1 cellular context compared by ENCODE assay signal in the genomic region with DNA sequence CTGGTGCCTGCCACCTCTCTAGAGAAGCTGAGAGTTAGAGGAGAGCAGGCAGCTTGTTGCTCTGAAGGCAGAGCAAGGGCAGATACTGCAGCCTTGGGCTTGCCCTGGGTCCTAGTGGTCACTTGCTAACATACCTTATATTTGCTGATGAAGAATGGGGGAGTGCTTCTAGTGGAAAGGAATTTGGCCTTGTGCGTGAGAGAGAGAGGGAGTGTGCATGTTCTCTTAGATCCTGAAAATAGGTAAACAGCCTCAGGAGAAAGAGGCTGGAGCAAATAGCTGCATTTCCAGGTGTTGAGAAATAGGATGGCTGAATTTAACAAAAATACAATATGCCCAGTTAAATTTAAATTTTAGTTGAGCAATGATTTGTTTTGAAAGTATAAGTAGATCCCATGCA.
TF ChIP-seq lines count a peak whose summit lies in the region.

No MANE protein-coding gene starts in this region.

TF ChIP-seq in HepG2, 621 proteins besides CTCF, POLR2A, EP300 and RAD21 (continued from another document and continues in another):
- TF ChIP-seq DR1 (CRISPR knock-in tag; IDR thresholded peaks at IDR 0.05) (no peak), GPN1 (CRISPR knock-in tag; IDR thresholded peaks at IDR 0.05; ENCODE audit: borderline replicate concordance) (no peak), ZNF24 (IDR thresholded peaks at IDR 0.05) (no peak), EHMT2 (IDR thresholded peaks at IDR 0.05; ENCODE audit: borderline replicate concordance, low read depth, low read length) (0 out of 2 replicates have a peak, but pooled peaks have one; percentile 34), WIZ (CRISPR knock-in tag; IDR thresholded peaks at IDR 0.05) (no peak), ZNF251 (CRISPR knock-in tag; IDR thresholded peaks at IDR 0.05) (no peak), ZNF3 (CRISPR knock-in tag; IDR thresholded peaks at IDR 0.05) (no peak), BRCA1 (CRISPR knock-in tag; IDR thresholded peaks at IDR 0.05) (no peak), ZNF782 (CRISPR knock-in tag; IDR thresholded peaks at IDR 0.05; ENCODE audit: borderline replicate concordance) (no peak), CHD4 (IDR thresholded peaks at IDR 0.05; ENCODE audit: borderline replicate concordance, low read length) (no peak), CBX2 (IDR thresholded peaks at IDR 0.05; ENCODE audit: low read depth, low read length) (no peak), CBX2 (CRISPR knock-in tag; IDR thresholded peaks at IDR 0.05; ENCODE audit: low read depth) (no peak), ZNF552 (CRISPR knock-in tag; IDR thresholded peaks at IDR 0.05; ENCODE audit: borderline replicate concordance) (no peak), PRMT3 (CRISPR knock-in tag; IDR thresholded peaks at IDR 0.05; ENCODE audit: borderline replicate concordance, low read depth) (no peak), TCF12 (IDR thresholded peaks at IDR 0.05) (no peak), TCF12 (CRISPR knock-in tag; IDR thresholded peaks at IDR 0.05) (no peak), AHR (CRISPR knock-in tag; IDR thresholded peaks at IDR 0.05) (peak; percentile 86), PHF20 (CRISPR knock-in tag; IDR thresholded peaks at IDR 0.05) (no peak), RBFOX2 (IDR thresholded peaks at IDR 0.05; ENCODE audit: low read depth, low read length) (no peak), ZFP82 (CRISPR knock-in tag; IDR thresholded peaks at IDR 0.05; ENCODE audit: borderline replicate concordance) (no peak), HOXA7 (CRISPR knock-in tag; IDR thresholded peaks at IDR 0.05) (no peak), ZNF44 (CRISPR knock-in tag; IDR thresholded peaks at IDR 0.05) (no peak), ZNF124 (CRISPR knock-in tag; IDR thresholded peaks at IDR 0.05) (peak; percentile 72; the same call in 1 of the 2 replicates), ZNF557 (CRISPR knock-in tag; IDR thresholded peaks at IDR 0.05) (0 out of 2 replicates have a peak, but pooled peaks have one; percentile 56), ZKSCAN8 (CRISPR knock-in tag; IDR thresholded peaks at IDR 0.05; ENCODE audit: borderline replicate concordance) (peak; percentile 92), ATM (IDR thresholded peaks at IDR 0.05; ENCODE audit: borderline replicate concordance) (no peak), FIP1L1 (IDR thresholded peaks at IDR 0.05; ENCODE audit: borderline replicate concordance, insufficient read depth, low read depth, low read length) (no peak), ZNF546 (CRISPR knock-in tag; conservative IDR thresholded peaks at IDR 0.05) (no peak), ZNF816 (CRISPR knock-in tag; IDR thresholded peaks at IDR 0.05; ENCODE audit: borderline replicate concordance) (no peak), SP2 (CRISPR knock-in tag; IDR thresholded peaks at IDR 0.05) (no peak), REPIN1 (CRISPR knock-in tag; IDR thresholded peaks at IDR 0.05; ENCODE audit: borderline replicate concordance, low read depth) (peak; percentile 92), KLF13 (CRISPR knock-in tag; IDR thresholded peaks at IDR 0.05) (no peak), RBM22 (optimal IDR thresholded peaks at IDR 0.05; ENCODE audit: low read length) (no peak), MIER3 (CRISPR knock-in tag; IDR thresholded peaks at IDR 0.05; ENCODE audit: borderline replicate concordance) (no peak), AGO1 (IDR thresholded peaks at IDR 0.05; ENCODE audit: low read depth, low read length, poor library complexity, severe bottlenecking) (no peak), ZNF333 (CRISPR knock-in tag; IDR thresholded peaks at IDR 0.05; ENCODE audit: borderline replicate concordance) (no peak), FOXA3 (CRISPR knock-in tag; IDR thresholded peaks at IDR 0.05) (peak; percentile 96), ZEB1 (IDR thresholded peaks at IDR 0.05; ENCODE audit: insufficient replicate concordance, low read depth) (peak; percentile 91), SIN3B (IDR thresholded peaks at IDR 0.05; ENCODE audit: low read length) (peak; percentile 26; the same call in 1 of the 2 replicates), PRPF4 (IDR thresholded peaks at IDR 0.05; ENCODE audit: low read depth, low read length, poor library complexity, severe bottlenecking) (no peak), RBAK (CRISPR knock-in tag; IDR thresholded peaks at IDR 0.05) (0 out of 2 replicates have a peak, but pooled peaks have one; percentile 73), HES4 (CRISPR knock-in tag; IDR thresholded peaks at IDR 0.05; ENCODE audit: borderline replicate concordance) (no peak), SIN3A (IDR thresholded peaks at IDR 0.05; ENCODE audit: borderline replicate concordance, low read depth, low read length) (no peak)
- TF ChIP-seq, protein P1, sequence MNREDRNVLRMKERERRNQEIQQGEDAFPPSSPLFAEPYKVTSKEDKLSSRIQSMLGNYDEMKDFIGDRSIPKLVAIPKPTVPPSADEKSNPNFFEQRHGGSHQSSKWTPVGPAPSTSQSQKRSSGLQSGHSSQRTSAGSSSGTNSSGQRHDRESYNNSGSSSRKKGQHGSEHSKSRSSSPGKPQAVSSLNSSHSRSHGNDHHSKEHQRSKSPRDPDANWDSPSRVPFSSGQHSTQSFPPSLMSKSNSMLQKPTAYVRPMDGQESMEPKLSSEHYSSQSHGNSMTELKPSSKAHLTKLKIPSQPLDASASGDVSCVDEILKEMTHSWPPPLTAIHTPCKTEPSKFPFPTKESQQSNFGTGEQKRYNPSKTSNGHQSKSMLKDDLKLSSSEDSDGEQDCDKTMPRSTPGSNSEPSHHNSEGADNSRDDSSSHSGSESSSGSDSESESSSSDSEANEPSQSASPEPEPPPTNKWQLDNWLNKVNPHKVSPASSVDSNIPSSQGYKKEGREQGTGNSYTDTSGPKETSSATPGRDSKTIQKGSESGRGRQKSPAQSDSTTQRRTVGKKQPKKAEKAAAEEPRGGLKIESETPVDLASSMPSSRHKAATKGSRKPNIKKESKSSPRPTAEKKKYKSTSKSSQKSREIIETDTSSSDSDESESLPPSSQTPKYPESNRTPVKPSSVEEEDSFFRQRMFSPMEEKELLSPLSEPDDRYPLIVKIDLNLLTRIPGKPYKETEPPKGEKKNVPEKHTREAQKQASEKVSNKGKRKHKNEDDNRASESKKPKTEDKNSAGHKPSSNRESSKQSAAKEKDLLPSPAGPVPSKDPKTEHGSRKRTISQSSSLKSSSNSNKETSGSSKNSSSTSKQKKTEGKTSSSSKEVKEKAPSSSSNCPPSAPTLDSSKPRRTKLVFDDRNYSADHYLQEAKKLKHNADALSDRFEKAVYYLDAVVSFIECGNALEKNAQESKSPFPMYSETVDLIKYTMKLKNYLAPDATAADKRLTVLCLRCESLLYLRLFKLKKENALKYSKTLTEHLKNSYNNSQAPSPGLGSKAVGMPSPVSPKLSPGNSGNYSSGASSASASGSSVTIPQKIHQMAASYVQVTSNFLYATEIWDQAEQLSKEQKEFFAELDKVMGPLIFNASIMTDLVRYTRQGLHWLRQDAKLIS (CRISPR knock-in tag; IDR thresholded peaks at IDR 0.05): peak; percentile 64; the same call in 1 of the 2 replicates
- TF ChIP-seq, protein P2, sequence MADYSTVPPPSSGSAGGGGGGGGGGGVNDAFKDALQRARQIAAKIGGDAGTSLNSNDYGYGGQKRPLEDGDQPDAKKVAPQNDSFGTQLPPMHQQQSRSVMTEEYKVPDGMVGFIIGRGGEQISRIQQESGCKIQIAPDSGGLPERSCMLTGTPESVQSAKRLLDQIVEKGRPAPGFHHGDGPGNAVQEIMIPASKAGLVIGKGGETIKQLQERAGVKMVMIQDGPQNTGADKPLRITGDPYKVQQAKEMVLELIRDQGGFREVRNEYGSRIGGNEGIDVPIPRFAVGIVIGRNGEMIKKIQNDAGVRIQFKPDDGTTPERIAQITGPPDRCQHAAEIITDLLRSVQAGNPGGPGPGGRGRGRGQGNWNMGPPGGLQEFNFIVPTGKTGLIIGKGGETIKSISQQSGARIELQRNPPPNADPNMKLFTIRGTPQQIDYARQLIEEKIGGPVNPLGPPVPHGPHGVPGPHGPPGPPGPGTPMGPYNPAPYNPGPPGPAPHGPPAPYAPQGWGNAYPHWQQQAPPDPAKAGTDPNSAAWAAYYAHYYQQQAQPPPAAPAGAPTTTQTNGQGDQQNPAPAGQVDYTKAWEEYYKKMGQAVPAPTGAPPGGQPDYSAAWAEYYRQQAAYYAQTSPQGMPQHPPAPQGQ (CRISPR knock-in tag; IDR thresholded peaks at IDR 0.05; ENCODE audit: borderline replicate concordance): 0 out of 2 replicates have a peak, but pooled peaks have one; percentile 58
- TF ChIP-seq, protein P3, sequence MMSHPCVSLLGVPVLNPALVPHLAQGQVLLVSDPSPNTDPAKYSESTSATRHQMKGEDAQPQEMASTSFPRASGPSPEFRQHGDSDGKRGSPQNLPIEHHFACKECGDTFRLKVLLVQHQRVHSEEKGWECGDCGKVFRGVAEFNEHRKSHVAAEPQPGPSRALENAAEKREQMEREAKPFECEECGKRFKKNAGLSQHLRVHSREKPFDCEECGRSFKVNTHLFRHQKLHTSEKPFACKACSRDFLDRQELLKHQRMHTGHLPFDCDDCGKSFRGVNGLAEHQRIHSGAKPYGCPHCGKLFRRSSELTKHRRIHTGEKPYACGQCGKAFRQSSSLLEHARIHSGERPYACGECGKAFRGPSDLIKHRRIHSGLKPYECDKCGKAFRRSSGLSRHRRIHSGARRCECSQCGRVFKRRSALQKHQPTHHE (CRISPR knock-in tag; IDR thresholded peaks at IDR 0.05; ENCODE audit: borderline replicate concordance): no peak
- TF ChIP-seq, protein P4, sequence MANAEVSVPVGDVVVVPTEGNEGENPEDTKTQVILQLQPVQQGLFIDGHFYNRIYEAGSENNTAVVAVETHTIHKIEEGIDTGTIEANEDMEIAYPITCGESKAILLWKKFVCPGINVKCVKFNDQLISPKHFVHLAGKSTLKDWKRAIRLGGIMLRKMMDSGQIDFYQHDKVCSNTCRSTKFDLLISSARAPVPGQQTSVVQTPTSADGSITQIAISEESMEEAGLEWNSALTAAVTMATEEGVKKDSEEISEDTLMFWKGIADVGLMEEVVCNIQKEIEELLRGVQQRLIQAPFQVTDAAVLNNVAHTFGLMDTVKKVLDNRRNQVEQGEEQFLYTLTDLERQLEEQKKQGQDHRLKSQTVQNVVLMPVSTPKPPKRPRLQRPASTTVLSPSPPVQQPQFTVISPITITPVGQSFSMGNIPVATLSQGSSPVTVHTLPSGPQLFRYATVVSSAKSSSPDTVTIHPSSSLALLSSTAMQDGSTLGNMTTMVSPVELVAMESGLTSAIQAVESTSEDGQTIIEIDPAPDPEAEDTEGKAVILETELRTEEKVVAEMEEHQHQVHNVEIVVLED (CRISPR knock-in tag; IDR thresholded peaks at IDR 0.05; ENCODE audit: borderline replicate concordance): no peak
- TF ChIP-seq, protein P5, sequence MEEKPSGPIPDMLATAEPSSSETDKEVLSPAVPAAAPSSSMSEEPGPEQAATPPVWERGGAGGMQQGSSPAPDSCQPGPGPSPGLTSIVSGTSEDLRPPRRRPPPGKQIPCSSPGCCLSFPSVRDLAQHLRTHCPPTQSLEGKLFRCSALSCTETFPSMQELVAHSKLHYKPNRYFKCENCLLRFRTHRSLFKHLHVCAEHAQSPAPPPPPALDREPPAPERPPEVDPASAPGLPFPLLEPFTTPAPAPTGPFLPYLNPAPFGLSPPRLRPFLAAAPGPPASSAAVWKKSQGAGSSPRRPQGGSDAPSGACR (CRISPR knock-in tag; IDR thresholded peaks at IDR 0.05): peak; percentile 90; the same call in 1 of the 2 replicates
- TF ChIP-seq, protein P6, sequence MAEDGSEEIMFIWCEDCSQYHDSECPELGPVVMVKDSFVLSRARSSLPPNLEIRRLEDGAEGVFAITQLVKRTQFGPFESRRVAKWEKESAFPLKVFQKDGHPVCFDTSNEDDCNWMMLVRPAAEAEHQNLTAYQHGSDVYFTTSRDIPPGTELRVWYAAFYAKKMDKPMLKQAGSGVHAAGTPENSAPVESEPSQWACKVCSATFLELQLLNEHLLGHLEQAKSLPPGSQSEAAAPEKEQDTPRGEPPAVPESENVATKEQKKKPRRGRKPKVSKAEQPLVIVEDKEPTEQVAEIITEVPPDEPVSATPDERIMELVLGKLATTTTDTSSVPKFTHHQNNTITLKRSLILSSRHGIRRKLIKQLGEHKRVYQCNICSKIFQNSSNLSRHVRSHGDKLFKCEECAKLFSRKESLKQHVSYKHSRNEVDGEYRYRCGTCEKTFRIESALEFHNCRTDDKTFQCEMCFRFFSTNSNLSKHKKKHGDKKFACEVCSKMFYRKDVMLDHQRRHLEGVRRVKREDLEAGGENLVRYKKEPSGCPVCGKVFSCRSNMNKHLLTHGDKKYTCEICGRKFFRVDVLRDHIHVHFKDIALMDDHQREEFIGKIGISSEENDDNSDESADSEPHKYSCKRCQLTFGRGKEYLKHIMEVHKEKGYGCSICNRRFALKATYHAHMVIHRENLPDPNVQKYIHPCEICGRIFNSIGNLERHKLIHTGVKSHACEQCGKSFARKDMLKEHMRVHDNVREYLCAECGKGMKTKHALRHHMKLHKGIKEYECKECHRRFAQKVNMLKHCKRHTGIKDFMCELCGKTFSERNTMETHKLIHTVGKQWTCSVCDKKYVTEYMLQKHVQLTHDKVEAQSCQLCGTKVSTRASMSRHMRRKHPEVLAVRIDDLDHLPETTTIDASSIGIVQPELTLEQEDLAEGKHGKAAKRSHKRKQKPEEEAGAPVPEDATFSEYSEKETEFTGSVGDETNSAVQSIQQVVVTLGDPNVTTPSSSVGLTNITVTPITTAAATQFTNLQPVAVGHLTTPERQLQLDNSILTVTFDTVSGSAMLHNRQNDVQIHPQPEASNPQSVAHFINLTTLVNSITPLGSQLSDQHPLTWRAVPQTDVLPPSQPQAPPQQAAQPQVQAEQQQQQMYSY (CRISPR knock-in tag; IDR thresholded peaks at IDR 0.05): no peak
- TF ChIP-seq, protein P7, sequence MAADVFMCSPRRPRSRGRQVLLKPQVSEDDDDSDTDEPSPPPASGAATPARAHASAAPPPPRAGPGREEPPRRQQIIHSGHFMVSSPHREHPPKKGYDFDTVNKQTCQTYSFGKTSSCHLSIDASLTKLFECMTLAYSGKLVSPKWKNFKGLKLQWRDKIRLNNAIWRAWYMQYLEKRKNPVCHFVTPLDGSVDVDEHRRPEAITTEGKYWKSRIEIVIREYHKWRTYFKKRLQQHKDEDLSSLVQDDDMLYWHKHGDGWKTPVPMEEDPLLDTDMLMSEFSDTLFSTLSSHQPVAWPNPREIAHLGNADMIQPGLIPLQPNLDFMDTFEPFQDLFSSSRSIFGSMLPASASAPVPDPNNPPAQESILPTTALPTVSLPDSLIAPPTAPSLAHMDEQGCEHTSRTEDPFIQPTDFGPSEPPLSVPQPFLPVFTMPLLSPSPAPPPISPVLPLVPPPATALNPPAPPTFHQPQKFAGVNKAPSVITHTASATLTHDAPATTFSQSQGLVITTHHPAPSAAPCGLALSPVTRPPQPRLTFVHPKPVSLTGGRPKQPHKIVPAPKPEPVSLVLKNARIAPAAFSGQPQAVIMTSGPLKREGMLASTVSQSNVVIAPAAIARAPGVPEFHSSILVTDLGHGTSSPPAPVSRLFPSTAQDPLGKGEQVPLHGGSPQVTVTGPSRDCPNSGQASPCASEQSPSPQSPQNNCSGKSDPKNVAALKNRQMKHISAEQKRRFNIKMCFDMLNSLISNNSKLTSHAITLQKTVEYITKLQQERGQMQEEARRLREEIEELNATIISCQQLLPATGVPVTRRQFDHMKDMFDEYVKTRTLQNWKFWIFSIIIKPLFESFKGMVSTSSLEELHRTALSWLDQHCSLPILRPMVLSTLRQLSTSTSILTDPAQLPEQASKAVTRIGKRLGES (CRISPR knock-in tag; IDR thresholded peaks at IDR 0.05; ENCODE audit: borderline replicate concordance): no peak
- TF ChIP-seq, protein P8, sequence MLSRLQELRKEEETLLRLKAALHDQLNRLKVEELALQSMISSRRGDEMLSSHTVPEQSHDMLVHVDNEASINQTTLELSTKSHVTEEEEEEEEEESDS (CRISPR knock-in tag; IDR thresholded peaks at IDR 0.05; ENCODE audit: borderline replicate concordance): no peak
- TF ChIP-seq, protein P9, sequence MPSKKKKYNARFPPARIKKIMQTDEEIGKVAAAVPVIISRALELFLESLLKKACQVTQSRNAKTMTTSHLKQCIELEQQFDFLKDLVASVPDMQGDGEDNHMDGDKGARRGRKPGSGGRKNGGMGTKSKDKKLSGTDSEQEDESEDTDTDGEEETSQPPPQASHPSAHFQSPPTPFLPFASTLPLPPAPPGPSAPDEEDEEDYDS (CRISPR knock-in tag; IDR thresholded peaks at IDR 0.05): peak; percentile 81; the same call in 1 of the 2 replicates
